In the genomic region with DNA sequence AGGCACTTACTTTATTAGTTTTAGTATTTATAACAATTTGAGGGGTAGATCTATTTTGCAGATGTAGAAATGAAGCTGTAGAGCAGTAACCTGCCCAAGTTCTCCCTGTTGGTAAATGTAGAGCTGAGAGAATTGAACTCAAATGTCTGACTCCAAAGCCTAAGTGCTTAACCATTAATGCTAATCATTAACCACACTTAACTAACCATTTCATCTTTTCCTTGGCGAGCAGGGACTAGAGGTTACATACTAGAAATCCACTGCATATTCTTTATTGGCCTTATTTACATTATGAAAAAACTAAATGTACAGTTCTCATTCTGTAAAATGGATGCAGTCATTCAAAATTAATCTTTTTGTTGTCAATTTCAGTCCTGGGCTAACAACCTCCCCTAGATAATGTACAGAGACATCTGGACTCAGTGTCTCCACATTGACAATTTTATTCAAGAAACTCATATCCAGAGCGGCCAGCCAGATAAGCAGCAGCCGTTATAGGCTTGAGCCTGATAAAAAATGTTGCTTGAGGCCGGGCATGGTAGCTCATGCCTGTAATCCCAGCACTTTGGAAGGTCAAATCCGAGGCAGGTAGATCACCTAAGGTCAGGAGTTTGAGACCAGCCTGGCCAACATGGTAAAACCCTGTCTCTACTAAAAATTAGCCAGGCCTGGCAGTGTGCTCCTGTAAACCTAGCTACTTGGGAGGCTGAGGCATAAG, we compare ENCODE assay signal across 17 cellular contexts.
A peak's percentile ranks its signal among the peaks of the same experiment; 100 is the strongest.
DNase-seq lines count a peak whose midpoint lies in the region; ATAC-seq, FAIRE-seq and TF ChIP-seq lines count a peak whose summit lies in the region.
"Had no signal": no experiment of that assay in that cellular context is flagged by ENCODE, and none has a peak within 500 bp of the region (broad histone marks: within the 10 kb centered on the region; RNA-seq: fewer than 3 reads in every experiment).

No MANE protein-coding gene starts in this region.

- H3K4me2 ChIP-seq in A549: peak overlapping the region; percentile 67
- H3K4me2 ChIP-seq in Loucy (ENCODE audit: low read depth, low read length, poor library complexity, severe bottlenecking): no peak overlapping the region

- H4K20me1 ChIP-seq in Loucy (ENCODE audit: insufficient read depth, low read length, poor library complexity, severe bottlenecking): no peaks in the 10 kb centered on the region

- peak overlapping the region; percentile 49 to 72; a peak in 5 of 6 replicates for H3K27ac ChIP-seq in A549
- H3K27ac ChIP-seq: epithelial cell of prostate, prostate gland, SK-N-MC had no signal

- H3K27me3 Mint-ChIP-seq in osteocyte (ENCODE audit: unreplicated experiment): no peaks in the 10 kb centered on the region

- no peak overlapping the region for H3K4me3 Mint-ChIP-seq in osteocyte (ENCODE audit: unreplicated experiment)

- CTCF ChIA-PET in A549 (lab: Yijun Ruan, JAX): interaction anchor here (0.9 kb wide), 1 partner anchor 104 kb away, joined by 3 read pairs; no protein-coding TSS in a partner anchor

- no peaks in the 10 kb centered on the region for H3F3A ChIP-seq in Loucy (ENCODE audit: low read depth)

- no peaks in the 10 kb centered on the region for H3K9me3 ChIP-seq in A549
- H3K9me3 ChIP-seq in Loucy (ENCODE audit: insufficient read depth, low read depth, low read length): no peaks in the 10 kb centered on the region
- H3K9me3 ChIP-seq: prostate gland had no signal

- TF ChIP-seq RAD21 in A549 (conservative IDR thresholded peaks at IDR 0.05 in 1 of 2, IDR thresholded peaks at IDR 0.05 in 1 of 2): no peak

- no peak for TF ChIP-seq CTCF in A549 (IDR thresholded peaks at IDR 0.05)
- no peak for TF ChIP-seq CTCF in Loucy (conservative IDR thresholded peaks at IDR 0.05; ENCODE audit: low read length)
- no peak for TF ChIP-seq CTCF in osteocyte (IDR thresholded peaks at IDR 0.05)

- 0 out of 2 replicates have a peak overlapping the region, but pooled peaks have one; percentile 13 for H2AFZ ChIP-seq in Loucy (ENCODE audit: low read length)

- H3K36me3 ChIP-seq in Loucy (ENCODE audit: insufficient read depth, low read length): no peaks in the 10 kb centered on the region
- H3K36me3 ChIP-seq: prostate gland had no signal

- 44% methylated on average over 5 of the region's 5 CpGs for WGBS in A549 (ENCODE audit: missing lambda C conversion rate)

- no peak overlapping the region for H3K27ac Mint-ChIP-seq in osteocyte (ENCODE audit: unreplicated experiment)

- no peak for FAIRE-seq in A549 (lab: Jason Lieb, UNC)
- FAIRE-seq: keratinocyte had no signal

- H3K9me3 Mint-ChIP-seq in osteocyte (ENCODE audit: unreplicated experiment): peaks cover 4% of the 10 kb centered on the region

- no peak overlapping the region for H3K9ac ChIP-seq in Loucy (ENCODE audit: low read depth, low read length, poor library complexity, severe bottlenecking)

- peaks cover 45% of the 10 kb centered on the region for H3K4me1 Mint-ChIP-seq in osteocyte (ENCODE audit: unreplicated experiment)

- no peaks in the 10 kb centered on the region for H3K9me2 ChIP-seq in Loucy (replicated peaks; ENCODE audit: low read depth, low read length)

- no peaks in the 10 kb centered on the region for H3K27me3 ChIP-seq in Loucy (ENCODE audit: insufficient read depth, low read length, poor library complexity, severe bottlenecking)

- no peak overlapping the region for H3K4me3 ChIP-seq in A549
- no peak overlapping the region for H3K4me3 ChIP-seq in Loucy (ENCODE audit: low read length, poor library complexity, severe bottlenecking)
- H3K4me3 ChIP-seq: prostate gland, SK-N-MC had no signal

- TF ChIP-seq EP300 in A549 (IDR thresholded peaks at IDR 0.05): no peak

- DNase-seq in A549 (ENCODE audit: low read depth in 1 of 2, low spot score in 1 of 2) (no peak), kidney tubule cell (ENCODE audit: low spot score) (peak; percentile 78), NCI-H748 (lab: John Stamatoyannopoulos, UW; ENCODE audit: unreplicated experiment) (no peak), osteocyte (ENCODE audit: extremely low spot score, unreplicated experiment) (no peak)
- DNase-seq: 8988T; activated CD8-positive, alpha-beta memory T cell treated with anti-CD3 and anti-CD28 coated beads for 24 hours; amygdala; NCI-H1092 treated with DMSO at 0.1 percent for 48 hours; NCI-H345 had no signal

- 0 out of 6 replicates have a peak, but pooled peaks of 1 of the 2 experiments have one; percentile 36 for ATAC-seq in A549
- peak; percentile 45 for ATAC-seq in GM19463 (IDR thresholded peaks at IDR 0.05; ENCODE audit: unreplicated experiment)
- ATAC-seq in GM19035 (IDR thresholded peaks at IDR 0.05; ENCODE audit: unreplicated experiment): no peak
- no peak for ATAC-seq in GM21786 (IDR thresholded peaks at IDR 0.05; ENCODE audit: unreplicated experiment)

- no peaks in the 10 kb centered on the region for H3K79me2 ChIP-seq in Loucy (ENCODE audit: insufficient read depth, low read length)

- POLR2A ChIA-PET in A549 (lab: Yijun Ruan, JAX): no interaction called here

- no peaks in the 10 kb centered on the region for H3K36me3 Mint-ChIP-seq in osteocyte (ENCODE audit: unreplicated experiment)

- no peak for TF ChIP-seq POLR2A in A549 (IDR thresholded peaks at IDR 0.05; ENCODE audit: low read length)

- H3K4me1 ChIP-seq in A549 (peaks cover 15% of the 10 kb centered on the region), Loucy (ENCODE audit: insufficient read depth, low read length, poor library complexity, severe bottlenecking) (peaks cover 36% of the 10 kb centered on the region)
- H3K4me1 ChIP-seq: prostate gland had no signal

TF ChIP-seq in A549, 52 proteins besides CTCF, POLR2A, EP300 and RAD21 (continues in another document):
- TF ChIP-seq ZC3H11A (IDR thresholded peaks at IDR 0.05): no peak
- TF ChIP-seq, protein P1, sequence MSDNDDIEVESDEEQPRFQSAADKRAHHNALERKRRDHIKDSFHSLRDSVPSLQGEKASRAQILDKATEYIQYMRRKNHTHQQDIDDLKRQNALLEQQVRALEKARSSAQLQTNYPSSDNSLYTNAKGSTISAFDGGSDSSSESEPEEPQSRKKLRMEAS (IDR thresholded peaks at IDR 0.05): no peak
- TF ChIP-seq GATA3 (IDR thresholded peaks at IDR 0.05; ENCODE audit: borderline replicate concordance): no peak
- TF ChIP-seq FOXS1 (CRISPR knock-in tag; IDR thresholded peaks at IDR 0.05): no peak
- TF ChIP-seq, protein P2, sequence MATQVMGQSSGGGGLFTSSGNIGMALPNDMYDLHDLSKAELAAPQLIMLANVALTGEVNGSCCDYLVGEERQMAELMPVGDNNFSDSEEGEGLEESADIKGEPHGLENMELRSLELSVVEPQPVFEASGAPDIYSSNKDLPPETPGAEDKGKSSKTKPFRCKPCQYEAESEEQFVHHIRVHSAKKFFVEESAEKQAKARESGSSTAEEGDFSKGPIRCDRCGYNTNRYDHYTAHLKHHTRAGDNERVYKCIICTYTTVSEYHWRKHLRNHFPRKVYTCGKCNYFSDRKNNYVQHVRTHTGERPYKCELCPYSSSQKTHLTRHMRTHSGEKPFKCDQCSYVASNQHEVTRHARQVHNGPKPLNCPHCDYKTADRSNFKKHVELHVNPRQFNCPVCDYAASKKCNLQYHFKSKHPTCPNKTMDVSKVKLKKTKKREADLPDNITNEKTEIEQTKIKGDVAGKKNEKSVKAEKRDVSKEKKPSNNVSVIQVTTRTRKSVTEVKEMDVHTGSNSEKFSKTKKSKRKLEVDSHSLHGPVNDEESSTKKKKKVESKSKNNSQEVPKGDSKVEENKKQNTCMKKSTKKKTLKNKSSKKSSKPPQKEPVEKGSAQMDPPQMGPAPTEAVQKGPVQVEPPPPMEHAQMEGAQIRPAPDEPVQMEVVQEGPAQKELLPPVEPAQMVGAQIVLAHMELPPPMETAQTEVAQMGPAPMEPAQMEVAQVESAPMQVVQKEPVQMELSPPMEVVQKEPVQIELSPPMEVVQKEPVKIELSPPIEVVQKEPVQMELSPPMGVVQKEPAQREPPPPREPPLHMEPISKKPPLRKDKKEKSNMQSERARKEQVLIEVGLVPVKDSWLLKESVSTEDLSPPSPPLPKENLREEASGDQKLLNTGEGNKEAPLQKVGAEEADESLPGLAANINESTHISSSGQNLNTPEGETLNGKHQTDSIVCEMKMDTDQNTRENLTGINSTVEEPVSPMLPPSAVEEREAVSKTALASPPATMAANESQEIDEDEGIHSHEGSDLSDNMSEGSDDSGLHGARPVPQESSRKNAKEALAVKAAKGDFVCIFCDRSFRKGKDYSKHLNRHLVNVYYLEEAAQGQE (IDR thresholded peaks at IDR 0.05): no peak
- no peak for TF ChIP-seq CHD4 (IDR thresholded peaks at IDR 0.05; ENCODE audit: borderline replicate concordance)
- TF ChIP-seq CEBPB (IDR thresholded peaks at IDR 0.05): no peak
- no peak for TF ChIP-seq SREBF2 (IDR thresholded peaks at IDR 0.05)
- TF ChIP-seq HMGXB4 (CRISPR knock-in tag; IDR thresholded peaks at IDR 0.05; ENCODE audit: borderline replicate concordance): no peak
- TF ChIP-seq EHMT2 (IDR thresholded peaks at IDR 0.05; ENCODE audit: low read depth): no peak
- TF ChIP-seq PBX3 (IDR thresholded peaks at IDR 0.05): no peak
- TF ChIP-seq HOXB13 (CRISPR knock-in tag; IDR thresholded peaks at IDR 0.05; ENCODE audit: low read depth): no peak
- no peak for TF ChIP-seq MAFK (IDR thresholded peaks at IDR 0.05; ENCODE audit: partially characterized antibody)
- no peak for TF ChIP-seq ZNF302 (CRISPR knock-in tag; IDR thresholded peaks at IDR 0.05)
- TF ChIP-seq RCOR1 (IDR thresholded peaks at IDR 0.05; ENCODE audit: low read depth, low read length): no peak
